Comparison of ENCODE assay signal across 8 cellular contexts in the genomic region with DNA sequence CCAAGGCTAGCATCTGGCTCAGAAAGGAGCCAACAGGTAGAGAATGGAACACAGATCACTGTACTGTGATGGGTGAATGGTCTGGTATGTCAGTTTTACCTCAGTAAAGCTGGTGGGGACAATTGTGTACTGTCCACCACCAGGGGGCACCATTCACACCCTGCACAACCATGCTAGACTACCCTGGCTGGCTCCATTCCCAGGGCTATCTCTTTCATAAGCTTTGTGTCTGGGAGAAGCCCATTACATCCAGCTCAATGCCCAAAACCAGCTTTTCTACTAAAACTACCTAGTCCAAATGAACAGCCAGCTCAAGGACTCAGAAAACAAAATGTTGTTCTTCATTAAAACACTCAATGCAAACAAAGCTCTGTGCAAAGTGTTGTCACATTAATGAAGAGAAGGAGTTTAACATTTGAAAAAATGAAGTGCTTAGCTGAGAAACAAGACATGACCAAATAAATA.
A peak's percentile ranks its signal among the peaks of the same experiment; 100 is the strongest.
DNase-seq lines count a peak whose midpoint lies in the region; ATAC-seq and TF ChIP-seq lines count a peak whose summit lies in the region.

No MANE protein-coding gene starts in this region.

- H3K36me3 ChIP-seq in IMR-90 (ENCODE audit: control insufficient read depth, insufficient read depth, low read length), result no peaks in the 10 kb centered on the region

- H4K8ac ChIP-seq in IMR-90 (ENCODE audit: low read depth in 2 of 2, low read length in 2 of 2), result no peak overlapping the region

- no peak overlapping the region for H3K4me3 ChIP-seq in IMR-90 (ENCODE audit: insufficient read depth, low read depth, low read length)

- no peak overlapping the region for H3K18ac ChIP-seq in IMR-90 (ENCODE audit: low read depth, low read length)

- H4K91ac ChIP-seq in IMR-90 (ENCODE audit: insufficient read depth, low read depth, low read length), result no peak overlapping the region

- H2AK9ac ChIP-seq in IMR-90 (replicated peaks; ENCODE audit: low read depth, low read length, poor library complexity), result no peak overlapping the region

- no peak overlapping the region for H3K23ac ChIP-seq in IMR-90 (ENCODE audit: low read depth, low read length)

- no peak overlapping the region for H2BK120ac ChIP-seq in IMR-90 (ENCODE audit: low read depth, low read length)

- no peak overlapping the region for H2AK5ac ChIP-seq in IMR-90 (ENCODE audit: low read depth, low read length)

- H2BK15ac ChIP-seq in IMR-90 (ENCODE audit: low read depth, low read length), result no peak overlapping the region

- BruUV-seq in IMR-90 (replicated peaks; lab: Mats Ljungman, UMichigan), result no TSS peak

- H3K4me2 ChIP-seq in IMR-90 (ENCODE audit: low read depth, low read length), result no peak overlapping the region

- no peak overlapping the region; the same call in 1 of the 2 replicates for H2BK20ac ChIP-seq in IMR-90 (ENCODE audit: low read depth, low read length)

- H3K9me3 Mint-ChIP-seq in stimulated activated memory B cell treated with anti-CD40 and anti-IgM and Interleukin-4, amounts not matched to agents 10 μg/mL and 1 μg/mL and 100 μg/mL, for 72 hours, result no peaks in the 10 kb centered on the region

- H2AFZ ChIP-seq in IMR-90 (replicated peaks; ENCODE audit: low read length, poor library complexity), result peak overlapping the region; percentile 64

- no peak overlapping the region for H3K4me3 Mint-ChIP-seq in stimulated activated memory B cell treated with anti-CD40 and anti-IgM and Interleukin-4, amounts not matched to agents 10 μg/mL and 1 μg/mL and 100 μg/mL, for 72 hours

- H3K9ac ChIP-seq in IMR-90 (ENCODE audit: low read depth, low read length), result no peak overlapping the region

- H3K27me3 Mint-ChIP-seq in stimulated activated memory B cell treated with anti-CD40 and anti-IgM and Interleukin-4, amounts not matched to agents 10 μg/mL and 1 μg/mL and 100 μg/mL, for 72 hours, result peaks cover 8% of the 10 kb centered on the region

- H3K27ac ChIP-seq in IMR-90 (ENCODE audit: insufficient read depth, low read length), result no peak overlapping the region

- H3K9me3 ChIP-seq in IMR-90 (ENCODE audit: control insufficient read depth, insufficient read depth, low read length), result no peaks in the 10 kb centered on the region

- peaks cover 2% of the 10 kb centered on the region; the same call in 1 of the 2 replicates for H3K9me1 ChIP-seq in IMR-90 (ENCODE audit: insufficient read depth, low read length)

- 0 out of 2 replicates have a peak, but pooled peaks have one; percentile 23 for TF ChIP-seq POLR2A in IMR-90 (IDR thresholded peaks at IDR 0.05; ENCODE audit: low read depth, low read length)

- no peaks in the 10 kb centered on the region for H3K79me1 ChIP-seq in IMR-90 (ENCODE audit: low read depth in 1 of 2, low read length in 2 of 2)

- CTCF ChIA-PET in IMR-90 (lab: Yijun Ruan, JAX), result interaction anchor here (0.5 to 4.3 kb wide), 27 partner anchors 8 to 268 kb away, joined by 3 to 29 read pairs (median 4); a partner anchor contains a TSS

- peak; percentile 91 for TF ChIP-seq RAD21 in IMR-90 (IDR thresholded peaks at IDR 0.05; ENCODE audit: low read length)

- H3K36me3 Mint-ChIP-seq in stimulated activated memory B cell treated with anti-CD40 and anti-IgM and Interleukin-4, amounts not matched to agents 10 μg/mL and 1 μg/mL and 100 μg/mL, for 72 hours, result no peaks in the 10 kb centered on the region

- 0 out of 2 replicates have a peak overlapping the region, but pooled peaks have one; percentile 13 for H3K4ac ChIP-seq in IMR-90 (ENCODE audit: low read depth, low read length)

- dilution Hi-C loops in IMR-90 (cut with HindIII; ENCODE audit: low sequenced_read_pairs, unreplicated experiment), result loop anchor here (25.0 kb wide), 1 partner anchor 255 kb away; no protein-coding TSS in a partner anchor

- H3K4me1 Mint-ChIP-seq in stimulated activated memory B cell treated with anti-CD40 and anti-IgM and Interleukin-4, amounts not matched to agents 10 μg/mL and 1 μg/mL and 100 μg/mL, for 72 hours, result no peaks in the 10 kb centered on the region

- DNase-seq in activated CD8-positive, alpha-beta memory T cell treated with anti-CD3 and anti-CD28 coated beads, Interleukin-2, amount 50 U/mL, for 48 hours, result peak; percentile 63
- DNase-seq in activated CD8-positive, alpha-beta memory T cell treated with anti-CD3 and anti-CD28 coated beads for 24 hours, result no peak
- DNase-seq in IMR-90 (peak; percentile 93), OCI-M1 (lab: John Stamatoyannopoulos, UW) (peak; percentile 83), cerebellar cortex (ENCODE audit: low spot score) (peak; percentile 65), left colon (peak; percentile 84 to 90)

- H3K14ac ChIP-seq in IMR-90 (replicated peaks; ENCODE audit: low read depth, low read length), result no peak overlapping the region

- no peak overlapping the region for H3K56ac ChIP-seq in IMR-90 (ENCODE audit: extremely low read depth, insufficient read depth, low read length)

- POLR2A ChIA-PET in IMR-90 (lab: Charles Lee; ENCODE audit: unreplicated experiment), result no interaction called here

- H3K4me1 ChIP-seq in IMR-90 (ENCODE audit: control insufficient read depth, insufficient read depth, low read length), result no peaks in the 10 kb centered on the region

- in situ Hi-C loops in IMR-90 (cut with MboI; ENCODE audit: low sequenced_read_pairs), result loop anchor here (5.0 kb wide), 1 partner anchor 250 kb away; no protein-coding TSS in a partner anchor

- peak; percentile 92 for TF ChIP-seq CTCF in IMR-90 (conservative IDR thresholded peaks at IDR 0.05; ENCODE audit: low read depth, low read length)

- no peak overlapping the region for H2BK5ac ChIP-seq in IMR-90 (ENCODE audit: low read depth, low read length, poor library complexity, severe bottlenecking)

- H4K5ac ChIP-seq in IMR-90 (ENCODE audit: low read depth, low read length), result no peak overlapping the region

- peak; percentile 78 for ATAC-seq in GM21825 (IDR thresholded peaks at IDR 0.05; ENCODE audit: unreplicated experiment)
- peak; percentile 96 for ATAC-seq in IMR-90 (ENCODE audit: low read depth)
- peak; percentile 97 for ATAC-seq in left colon
- ATAC-seq in stimulated activated memory B cell treated with anti-CD40 and anti-IgM and Interleukin-4, amounts not matched to agents 10 μg/mL and 1 μg/mL and 100 μg/mL, for 72 hours, result peak; percentile 71

- no peaks in the 10 kb centered on the region for H3K27me3 ChIP-seq in IMR-90 (ENCODE audit: control insufficient read depth, insufficient read depth, low read length)

- intact Hi-C loops in IMR-90 (cut with micrococcal nuclease), result loop anchor here (1.0 to 5.0 kb wide), 5 partner anchors 61 to 265 kb away; no protein-coding TSS in a partner anchor
- intact Hi-C loops in left colon (cut with DNase I, micrococcal nuclease), result loop anchor here in 1 of 2 donors (10.0 kb wide), 1 partner anchor 253 kb away; no protein-coding TSS in a partner anchor

- no peak overlapping the region for H3K27ac Mint-ChIP-seq in stimulated activated memory B cell treated with anti-CD40 and anti-IgM and Interleukin-4, amounts not matched to agents 10 μg/mL and 1 μg/mL and 100 μg/mL, for 72 hours

- H4K20me1 ChIP-seq in IMR-90 (ENCODE audit: insufficient read depth, low read length), result no peaks in the 10 kb centered on the region

TF ChIP-seq in IMR-90, 13 proteins besides CTCF, POLR2A, EP300 and RAD21:
- TF ChIP-seq NFE2L2 (IDR thresholded peaks at IDR 0.05; ENCODE audit: low read depth, low read length), result no peak
- TF ChIP-seq BHLHE40 (IDR thresholded peaks at IDR 0.05; ENCODE audit: low read depth, low read length), result no peak
- TF ChIP-seq CEBPB (IDR thresholded peaks at IDR 0.05; ENCODE audit: low read depth, low read length), result no peak; the same call in 1 of the 2 replicates
- TF ChIP-seq, protein P1, sequence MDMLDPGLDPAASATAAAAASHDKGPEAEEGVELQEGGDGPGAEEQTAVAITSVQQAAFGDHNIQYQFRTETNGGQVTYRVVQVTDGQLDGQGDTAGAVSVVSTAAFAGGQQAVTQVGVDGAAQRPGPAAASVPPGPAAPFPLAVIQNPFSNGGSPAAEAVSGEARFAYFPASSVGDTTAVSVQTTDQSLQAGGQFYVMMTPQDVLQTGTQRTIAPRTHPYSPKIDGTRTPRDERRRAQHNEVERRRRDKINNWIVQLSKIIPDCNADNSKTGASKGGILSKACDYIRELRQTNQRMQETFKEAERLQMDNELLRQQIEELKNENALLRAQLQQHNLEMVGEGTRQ (IDR thresholded peaks at IDR 0.05; ENCODE audit: low read depth, low read length), result no peak
- peak; percentile 96 for TF ChIP-seq SMC3 (IDR thresholded peaks at IDR 0.05; ENCODE audit: low read depth, low read length)
- peak; percentile 54; the same call in 1 of the 2 replicates for TF ChIP-seq MAZ (IDR thresholded peaks at IDR 0.05; ENCODE audit: borderline replicate concordance, low read depth, low read length)
- no peak for TF ChIP-seq RFX5 (IDR thresholded peaks at IDR 0.05; ENCODE audit: low read depth, low read length)
